ENCODE assay signal across 8 cellular contexts in genomic region chr2:25309402-25309801, GRCh38. TPM values are rescaled to one million over a fixed set of nuclear protein-coding genes. Genes with fewer than 3 reads are reported as not detected.
DNase-seq lines count a peak whose midpoint lies in the region; ATAC-seq and TF ChIP-seq lines count a peak whose summit lies in the region.

No MANE protein-coding gene starts in this region.

- H3K4me3 ChIP-seq in HL-60 (replicated peaks; ENCODE audit: insufficient read depth, low read length): no peak overlapping the region
- no peak overlapping the region for H3K4me3 ChIP-seq in RWPE2 (ENCODE audit: severe bottlenecking)

- H3K9me3 ChIP-seq in RWPE2 (ENCODE audit: severe bottlenecking): no peaks in the 10 kb centered on the region

- TF ChIP-seq CTCF in HL-60 (IDR thresholded peaks at IDR 0.05; ENCODE audit: insufficient read depth, low read length): peak; percentile 46
- TF ChIP-seq CTCF in RWPE2 (IDR thresholded peaks at IDR 0.05; ENCODE audit: poor library complexity, severe bottlenecking): peak; percentile 31

- no peak overlapping the region for H3K27ac ChIP-seq in HL-60 (replicated peaks)
- H3K27ac ChIP-seq in RWPE2 (ENCODE audit: poor library complexity, severe bottlenecking): no peak overlapping the region

- ATAC-seq in RWPE2 (ENCODE audit: low read depth) (no peak), left ventricle myocardium superior (no peak), HG03460 (IDR thresholded peaks at IDR 0.05; ENCODE audit: unreplicated experiment) (no peak)

- no peaks in the 10 kb centered on the region for H3K36me3 ChIP-seq in RWPE2 (ENCODE audit: low read depth)

- DNase-seq in COLO829 (ENCODE audit: low spot score): peak; percentile 58
- peak in 1 of 2 experiments; percentile 67 for DNase-seq in HL-60 (ENCODE audit: low read depth in 1 of 2, low spot score in 1 of 2)
- DNase-seq in RWPE2 (ENCODE audit: low spot score): no peak
- peak; percentile 65 for DNase-seq in activated naive CD4-positive, alpha-beta T cell treated with Interleukin-2 at 50 U/mL for 16 hours
- DNase-seq in left ventricle myocardium superior: peak; percentile 62
- peak; percentile 68 for DNase-seq in stimulated activated CD4-positive, alpha-beta T cell treated with anti-CD3 and anti-CD28 coated beads, Interleukin-1b, Interleukin-23, amount 100 ng/mL, for 48 hours
- no peak for DNase-seq in cortex of kidney (lab: John Stamatoyannopoulos, UW)

- H3K4me1 ChIP-seq in RWPE2 (ENCODE audit: insufficient read depth, poor library complexity, severe bottlenecking): no peaks in the 10 kb centered on the region

- no peaks in the 10 kb centered on the region for H3K27me3 ChIP-seq in HL-60 (ENCODE audit: insufficient read depth, poor library complexity, severe bottlenecking)
- H3K27me3 ChIP-seq in RWPE2 (ENCODE audit: insufficient read depth, poor library complexity, severe bottlenecking): no peaks in the 10 kb centered on the region

- intact Hi-C loops in left ventricle myocardium superior (cut with micrococcal nuclease): no loop called here

RNA-seq across cellular contexts. Expression of gene DNMT3A, which starts 32.3 kb away (rescaled TPM):
- 21.1 TPM for total RNA-seq in left ventricle myocardium superior

Comparison
In these comparisons a context has a peak if more than half of its experiments do, and no peak if none do; other contexts are left out.
1. DNase-seq: peak in COLO829 (single experiment), activated naive CD4-positive, alpha-beta T cell treated with Interleukin-2 at 50 U/mL for 16 hours (single experiment), left ventricle myocardium superior (single experiment) and stimulated activated CD4-positive, alpha-beta T cell treated with anti-CD3 and anti-CD28 coated beads, Interleukin-1b, Interleukin-23, amount 100 ng/mL, for 48 hours (single experiment); none in RWPE2 (single experiment) and cortex of kidney (single experiment).